ENCODE assay signal across 8 cellular contexts in the genomic region with DNA sequence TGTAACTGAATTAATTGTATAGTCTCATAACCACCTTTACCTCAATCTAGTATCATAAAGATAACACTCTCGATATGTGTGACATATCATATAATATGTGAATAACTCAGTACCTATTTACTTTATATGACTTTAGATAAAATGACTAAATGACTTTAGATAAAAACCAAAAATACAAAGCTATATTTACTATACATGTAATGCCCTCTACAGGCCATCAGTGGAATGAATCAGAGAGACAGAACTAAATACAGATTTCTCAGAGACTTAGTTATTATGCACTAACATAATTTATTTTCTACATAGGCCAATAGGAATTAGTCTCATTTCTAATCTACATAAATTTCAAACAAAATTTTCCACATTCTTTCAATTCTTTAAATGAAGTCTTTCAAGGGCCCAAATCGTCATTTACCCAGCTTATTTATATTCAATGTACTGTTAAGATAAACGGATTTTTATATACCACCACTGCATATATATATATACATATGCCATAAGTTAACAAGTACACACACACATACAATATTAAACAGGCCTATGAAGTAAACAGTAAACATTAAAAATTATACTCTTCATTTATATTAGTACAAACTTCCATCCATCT.
DNase-seq lines count a peak whose midpoint lies in the region; ATAC-seq, FAIRE-seq and TF ChIP-seq lines count a peak whose summit lies in the region.

No MANE protein-coding gene starts in this region.

- H3K9me3 ChIP-seq in HEK293 (ENCODE audit: control insufficient read depth, insufficient read depth, low read depth, low read length) (no peaks in the 10 kb centered on the region; the same call in 1 of the 2 replicates), HepG2 (ENCODE audit: low read length) (no peaks in the 10 kb centered on the region)

- no peak for ATAC-seq in HepG2

- CTCF ChIA-PET in HEK293 (lab: Yijun Ruan, JAX) (interaction anchor here (0.5 to 2.7 kb wide), 15 partner anchors 8 to 678 kb away, joined by 3 to 10 read pairs (median 4); no protein-coding TSS in a partner anchor), HepG2 (lab: Yijun Ruan, JAX; ENCODE audit: low intra/inter-chr PET ratio, low total read pairs) (no interaction called here)

- H3K27me3 ChIP-seq in HepG2 (ENCODE audit: control insufficient read depth in 1 of 2, insufficient read depth in 2 of 2, low read length in 2 of 2) = no peaks in the 10 kb centered on the region

- no peaks in the 10 kb centered on the region for H3K4me1 ChIP-seq in HEK293 (ENCODE audit: control insufficient read depth, insufficient read depth, low read length)
- H3K4me1 ChIP-seq in HepG2 (ENCODE audit: insufficient read depth, low read length) = no peaks in the 10 kb centered on the region

- no peak overlapping the region for H2AFZ ChIP-seq in HepG2 (ENCODE audit: low read length)

- DNase-seq in CD14-positive monocyte (ENCODE audit: low spot score) (no peak), HepG2 (ENCODE audit: low spot score) (peak; percentile 17), HK-2 (ENCODE audit: unreplicated experiment) (no peak), NCI-H2196 treated with DMSO at 0.1 percent for 48 hours (lab: John Stamatoyannopoulos, UW; ENCODE audit: unreplicated experiment) (no peak)
- no peak for DNase-seq in T-helper 2 cell treated with Interferon-gamma antibody and Interleukin-4, amounts not matched to agents 5 μg/mL and 100 μg/mL, for 36 hours (ENCODE audit: low spot score)
- no peak for DNase-seq in activated CD8-positive, alpha-beta memory T cell treated with anti-CD3 and anti-CD28 coated beads for 24 hours

- no peaks in the 10 kb centered on the region for H3K36me3 Mint-ChIP-seq in CD14-positive monocyte
- no peaks in the 10 kb centered on the region for H3K36me3 Mint-ChIP-seq in T-helper 2 cell treated with Interferon-gamma antibody and Interleukin-4, amounts not matched to agents 5 μg/mL and 100 μg/mL, for 36 hours (ENCODE audit: low read depth)

- TF ChIP-seq POLR2A in HepG2 (IDR thresholded peaks at IDR 0.05; ENCODE audit: insufficient read depth in 1 of 2, low read depth in 2 of 2, low read length in 2 of 2) = no peak

- no peak overlapping the region for H3K4me3 Mint-ChIP-seq in CD14-positive monocyte
- H3K4me3 Mint-ChIP-seq in T-helper 2 cell treated with Interferon-gamma antibody and Interleukin-4, amounts not matched to agents 5 μg/mL and 100 μg/mL, for 36 hours = no peak overlapping the region

- no peak for FAIRE-seq in HepG2 (lab: Jason Lieb, UNC)

- peaks cover 0 to 3% (median 0%) of the 10 kb centered on the region in 7 donors for H3K9me3 Mint-ChIP-seq in CD14-positive monocyte
- no peaks in the 10 kb centered on the region for H3K9me3 Mint-ChIP-seq in T-helper 2 cell treated with Interferon-gamma antibody and Interleukin-4, amounts not matched to agents 5 μg/mL and 100 μg/mL, for 36 hours

- H3K79me2 ChIP-seq in HepG2 (ENCODE audit: insufficient read depth, low read length) = no peaks in the 10 kb centered on the region

- no peak overlapping the region for H3K27ac ChIP-seq in HEK293 (ENCODE audit: extremely low read depth, low read depth, low read length)
- H3K27ac ChIP-seq in VCaP = no peak overlapping the region
- no peak overlapping the region for H3K27ac ChIP-seq in HepG2 (ENCODE audit: extremely low read length, insufficient read depth, low read length)

- POLR2A ChIA-PET in HEK293 (lab: Yijun Ruan, JAX) (no interaction called here), HepG2 (lab: Yijun Ruan, JAX) (no interaction called here)

- TF ChIP-seq EP300 in HepG2 (IDR thresholded peaks at IDR 0.05; ENCODE audit: low read depth in 2 of 2, low read length in 2 of 2) (no peak), HepG2 (CRISPR knock-in tag; IDR thresholded peaks at IDR 0.05; ENCODE audit: borderline replicate concordance) (no peak)

- peak; percentile 68 for TF ChIP-seq CTCF in CD14-positive monocyte (IDR thresholded peaks at IDR 0.05)
- no peak for TF ChIP-seq CTCF in HEK293 (tag by site-specific recombination; IDR thresholded peaks at IDR 0.05)
- TF ChIP-seq CTCF in VCaP (conservative IDR thresholded peaks at IDR 0.05) = peak; percentile 81
- TF ChIP-seq CTCF in HepG2 (CRISPR knock-in tag; IDR thresholded peaks at IDR 0.05) = peak; percentile 53

- no TSS peak for BruUV-seq in HepG2 (replicated peaks; lab: Mats Ljungman, UMichigan)

- no peaks in the 10 kb centered on the region for H4K20me1 ChIP-seq in HepG2 (ENCODE audit: insufficient read depth, low read length)

- no peak overlapping the region for H3K27ac Mint-ChIP-seq in CD14-positive monocyte
- H3K27ac Mint-ChIP-seq in T-helper 2 cell treated with Interferon-gamma antibody and Interleukin-4, amounts not matched to agents 5 μg/mL and 100 μg/mL, for 36 hours = no peak overlapping the region

- TF ChIP-seq RAD21 in HepG2 (CRISPR knock-in tag; IDR thresholded peaks at IDR 0.05) = no peak

- no peak overlapping the region for H3K4me2 ChIP-seq in HepG2 (ENCODE audit: low read depth, low read length)

- in situ Hi-C loops in HepG2 (cut with HindIII; ENCODE audit: extremely low pct_ligation_motif_present, low pct_unique_long_range_greater_than_20kb) = no loop called here

- H3K4me3 ChIP-seq in HEK293 (ENCODE audit: low read depth, low read length) (no peak overlapping the region), HepG2 (replicated peaks in 1 of 3; ENCODE audit: insufficient read depth in 1 of 3, low read depth in 2 of 3, low read length in 3 of 3) (no peak overlapping the region)

- intact Hi-C loops in CD14-positive monocyte (cut with micrococcal nuclease) (no loop called here), HepG2 (cut with micrococcal nuclease; ENCODE audit: unreplicated experiment) (no loop called here)

- WGBS in HepG2 (ENCODE audit: low lambda C conversion rate) = 64% methylated on average over 3 of the region's 3 CpGs

- H3K4me1 Mint-ChIP-seq in CD14-positive monocyte = no peaks in the 10 kb centered on the region
- H3K4me1 Mint-ChIP-seq in T-helper 2 cell treated with Interferon-gamma antibody and Interleukin-4, amounts not matched to agents 5 μg/mL and 100 μg/mL, for 36 hours (ENCODE audit: low read depth) = no peaks in the 10 kb centered on the region

- H3K36me3 ChIP-seq in HEK293 (ENCODE audit: control insufficient read depth in 2 of 2, insufficient read depth in 1 of 2, low read length in 2 of 2) (no peaks in the 10 kb centered on the region), HepG2 (replicated peaks in 1 of 2; ENCODE audit: control insufficient read depth in 1 of 2, insufficient read depth in 2 of 2, low read length in 2 of 2) (no peaks in the 10 kb centered on the region)

- H3K9ac ChIP-seq in HepG2 (ENCODE audit: insufficient read depth, low read depth, low read length) = no peak overlapping the region

- H3K27me3 Mint-ChIP-seq in CD14-positive monocyte (ENCODE audit: low read depth in 3 of 3) = peaks cover 2 to 4% (median 3%) of the 10 kb centered on the region in 3 donors
- H3K27me3 Mint-ChIP-seq in T-helper 2 cell treated with Interferon-gamma antibody and Interleukin-4, amounts not matched to agents 5 μg/mL and 100 μg/mL, for 36 hours (ENCODE audit: low read depth) = peaks cover 13% of the 10 kb centered on the region

TF ChIP-seq in HEK293, 187 proteins besides CTCF, POLR2A, EP300 and RAD21:
- TF ChIP-seq YY2 (tag by site-specific recombination; IDR thresholded peaks at IDR 0.05) (no peak), ZNF239 (tag by site-specific recombination; IDR thresholded peaks at IDR 0.05) (no peak), SCRT2 (tag by site-specific recombination; IDR thresholded peaks at IDR 0.05) (no peak), ZBTB20 (tag by site-specific recombination; IDR thresholded peaks at IDR 0.05) (no peak), SP3 (tag by site-specific recombination; IDR thresholded peaks at IDR 0.05) (0 out of 2 replicates have a peak, but pooled peaks have one; percentile 11), ZNF654 (tag by site-specific recombination; IDR thresholded peaks at IDR 0.05; ENCODE audit: low read depth) (peak; percentile 24; the same call in 1 of the 2 replicates)
- TF ChIP-seq, protein P1, sequence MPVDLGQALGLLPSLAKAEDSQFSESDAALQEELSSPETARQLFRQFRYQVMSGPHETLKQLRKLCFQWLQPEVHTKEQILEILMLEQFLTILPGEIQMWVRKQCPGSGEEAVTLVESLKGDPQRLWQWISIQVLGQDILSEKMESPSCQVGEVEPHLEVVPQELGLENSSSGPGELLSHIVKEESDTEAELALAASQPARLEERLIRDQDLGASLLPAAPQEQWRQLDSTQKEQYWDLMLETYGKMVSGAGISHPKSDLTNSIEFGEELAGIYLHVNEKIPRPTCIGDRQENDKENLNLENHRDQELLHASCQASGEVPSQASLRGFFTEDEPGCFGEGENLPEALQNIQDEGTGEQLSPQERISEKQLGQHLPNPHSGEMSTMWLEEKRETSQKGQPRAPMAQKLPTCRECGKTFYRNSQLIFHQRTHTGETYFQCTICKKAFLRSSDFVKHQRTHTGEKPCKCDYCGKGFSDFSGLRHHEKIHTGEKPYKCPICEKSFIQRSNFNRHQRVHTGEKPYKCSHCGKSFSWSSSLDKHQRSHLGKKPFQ (tag by site-specific recombination; IDR thresholded peaks at IDR 0.05) = no peak
TF ChIP-seq in HEK293: peak in this region for 2.

TF ChIP-seq in HepG2, 621 proteins besides CTCF, POLR2A, EP300 and RAD21:
- TF ChIP-seq GTF3A (CRISPR knock-in tag; conservative IDR thresholded peaks at IDR 0.05) (no peak), ZNF251 (CRISPR knock-in tag; IDR thresholded peaks at IDR 0.05) (no peak), SOX6 (IDR thresholded peaks at IDR 0.05) (no peak), SOX6 (CRISPR knock-in tag; IDR thresholded peaks at IDR 0.05) (no peak), ELF1 (CRISPR knock-in tag; IDR thresholded peaks at IDR 0.05) (no peak), ZBTB38 (CRISPR knock-in tag; IDR thresholded peaks at IDR 0.05) (no peak), STAG1 (CRISPR knock-in tag; IDR thresholded peaks at IDR 0.05) (peak; percentile 39), ZBTB7A (CRISPR knock-in tag; IDR thresholded peaks at IDR 0.05) (no peak)
TF ChIP-seq in HepG2: peak in this region for 1.
